In genomic region chr16:58842746-58843145, GRCh38 we compare ENCODE assay signal across 21 cellular contexts.
DNase-seq lines count a peak whose midpoint lies in the region; ATAC-seq lines count a peak whose summit lies in the region.
"Had no signal": no experiment of that assay in that cellular context is flagged by ENCODE, and none has a peak within 500 bp of the region (broad histone marks: within the 10 kb centered on the region; RNA-seq: fewer than 3 reads in every experiment).

No MANE protein-coding gene starts in this region.

- no peak overlapping the region for H3K18ac ChIP-seq in trophoblast cell (ENCODE audit: low read length)

- H3K27ac ChIP-seq in trophoblast cell (ENCODE audit: low read depth, low read length): no peak overlapping the region
- H3K27ac ChIP-seq: ascending aorta, dorsolateral prefrontal cortex, neutrophil, psoas muscle, thoracic aorta, VCaP had no signal

- H3K23ac ChIP-seq in trophoblast cell (ENCODE audit: low read length): no peak overlapping the region

- no peak overlapping the region for H3K9ac ChIP-seq in trophoblast cell (ENCODE audit: low read length)

- H3K36me3 ChIP-seq in trophoblast cell (ENCODE audit: control insufficient read depth in 1 of 2, insufficient read depth in 2 of 2, low read length in 2 of 2): no peaks in the 10 kb centered on the region
- H3K36me3 ChIP-seq: ascending aorta, MG63, neutrophil, thoracic aorta had no signal

- no peaks in the 10 kb centered on the region for H3K4me1 ChIP-seq in trophoblast cell (ENCODE audit: control insufficient read depth in 1 of 2, insufficient read depth in 2 of 2, low read length in 2 of 2)
- H3K4me1 ChIP-seq: ascending aorta, psoas muscle had no signal

- H3K14ac ChIP-seq in trophoblast cell (ENCODE audit: low read length): no peak overlapping the region

- no peak overlapping the region for H2BK120ac ChIP-seq in trophoblast cell (ENCODE audit: insufficient read depth, low read length, poor library complexity)

- no peaks in the 10 kb centered on the region for H3K79me1 ChIP-seq in trophoblast cell (ENCODE audit: low read length)

- no peak overlapping the region for H2AK5ac ChIP-seq in trophoblast cell (ENCODE audit: low read length)

- ATAC-seq in GM18870 (IDR thresholded peaks at IDR 0.05; ENCODE audit: unreplicated experiment) (peak; percentile 56), GM21381 (IDR thresholded peaks at IDR 0.05; ENCODE audit: unreplicated experiment) (peak; percentile 72), HG02938 (IDR thresholded peaks at IDR 0.05; ENCODE audit: unreplicated experiment) (peak; percentile 69), HG03460 (IDR thresholded peaks at IDR 0.05; ENCODE audit: unreplicated experiment) (peak; percentile 73)
- ATAC-seq: psoas muscle had no signal

- no peak overlapping the region for H4K8ac ChIP-seq in trophoblast cell (ENCODE audit: low read depth, low read length)

- H3K4me2 ChIP-seq in trophoblast cell (ENCODE audit: low read length): no peak overlapping the region

- no peak overlapping the region for H2BK5ac ChIP-seq in trophoblast cell (ENCODE audit: low read depth, low read length, poor library complexity)

- H3K4ac ChIP-seq in trophoblast cell (ENCODE audit: low read depth, low read length): no peak overlapping the region

- no peaks in the 10 kb centered on the region for H3K27me3 ChIP-seq in trophoblast cell (ENCODE audit: insufficient read depth, low read length)
- H3K27me3 ChIP-seq: ascending aorta, dorsolateral prefrontal cortex, MG63, neutrophil had no signal

- no peaks in the 10 kb centered on the region for H3K9me3 ChIP-seq in trophoblast cell (ENCODE audit: insufficient read depth, low read depth, low read length)
- H3K9me3 ChIP-seq: ascending aorta, MG63, neutrophil, psoas muscle, thoracic aorta had no signal

- H4K91ac ChIP-seq in trophoblast cell (ENCODE audit: low read depth, low read length): no peak overlapping the region

- no peak overlapping the region for H2AFZ ChIP-seq in trophoblast cell (ENCODE audit: insufficient read depth, low read length, poor library complexity)

- H2BK12ac ChIP-seq in trophoblast cell (ENCODE audit: low read length): no peak overlapping the region

- DNase-seq in trophoblast cell (no peak), NCI-H226 (no peak), nucleus accumbens (lab: John Stamatoyannopoulos, UW) (no peak), NCI-H2081 treated with DMSO at 0.1 percent for 48 hours (lab: John Stamatoyannopoulos, UW) (no peak)
- DNase-seq: activated CD4-positive, alpha-beta T cell treated with anti-CD3 and anti-CD28 coated beads, Interleukin-2, amount 50 U/mL, for 1 hour; caudate nucleus; dorsolateral prefrontal cortex; GOT3; MG63; NCI-H1417 treated with DMSO at 0.1 percent for 48 hours; NCI-H510A treated with DMSO at 0.1 percent for 48 hours; psoas muscle; T-helper 2 cell had no signal

- H4K12ac ChIP-seq in trophoblast cell (ENCODE audit: low read depth, low read length): no peak overlapping the region

- H3K4me3 ChIP-seq in trophoblast cell (ENCODE audit: low read depth, low read length): no peak overlapping the region
- H3K4me3 ChIP-seq: ascending aorta, dorsolateral prefrontal cortex, MG63, psoas muscle, thoracic aorta had no signal

- no peaks in the 10 kb centered on the region for H3K79me2 ChIP-seq in trophoblast cell (ENCODE audit: control insufficient read depth, insufficient read depth, low read length, poor library complexity)
